Comparison of ENCODE assay signal across 8 cellular contexts in the genomic region with DNA sequence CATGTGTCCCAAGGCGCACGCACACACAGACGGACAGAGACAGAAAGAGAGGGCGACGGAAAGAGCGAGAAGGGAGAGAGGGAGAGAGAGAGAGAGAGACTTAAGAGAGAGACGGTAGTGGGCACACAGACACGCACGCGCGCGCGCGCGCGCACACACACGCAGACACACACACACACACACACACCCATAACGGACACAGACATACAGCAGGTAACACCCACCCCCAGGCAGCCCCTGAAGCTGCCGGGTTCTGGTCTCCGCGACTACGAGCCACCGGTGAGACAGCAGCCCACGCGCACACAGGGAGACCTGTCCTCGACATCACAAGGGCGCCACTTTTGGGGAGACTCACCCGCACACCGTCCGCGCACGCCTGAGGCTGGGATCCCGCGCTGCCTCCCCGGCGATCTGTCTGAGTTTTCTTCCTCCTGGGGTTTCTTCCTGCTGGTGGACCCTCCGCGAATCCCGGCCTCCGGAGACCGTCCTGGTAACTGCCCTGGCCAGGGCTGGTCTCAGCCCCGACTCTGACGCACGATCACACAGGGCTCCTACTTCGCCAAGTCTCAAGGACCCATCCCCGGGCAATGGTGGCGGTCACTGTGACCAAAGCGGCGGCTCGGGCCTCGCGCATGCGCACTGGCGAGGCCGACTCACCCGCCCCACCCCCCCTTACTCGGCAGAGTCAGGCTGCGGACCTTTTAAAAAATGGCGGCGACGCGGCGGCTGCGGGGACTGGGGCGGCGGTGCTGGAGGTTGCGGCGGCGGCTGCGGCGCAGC.
DNase-seq lines count a peak whose midpoint lies in the region; ATAC-seq lines count a peak whose summit lies in the region.
"Not testable (repeated sequence)": the region's sequence is repeated elsewhere in the genome, so short reads cannot be mapped to it uniquely, and the experiment has no call there.

No MANE protein-coding gene starts in this region.

- H3K4me3 Mint-ChIP-seq in stimulated activated naive CD8-positive, alpha-beta T cell treated with anti-CD3 and anti-CD28 coated beads, Interleukin-15, amount 100 ng/mL, for 72 hours: peak overlapping the region; percentile 87 to 93

- DNase-seq in Caki2 (ENCODE audit: low read depth) (peak; percentile 2), SW480 (ENCODE audit: low spot score) (peak; percentile 2), islet precursor cell (peak; percentile 40), posterior cingulate gyrus (peak in 8 of 10 donors; percentile 8 to 91 (median 41))
- DNase-seq in activated naive CD4-positive, alpha-beta T cell treated with Interleukin-2 at 50 U/mL for 16 hours: peak; percentile 61
- DNase-seq in effector CD4-positive, alpha-beta T cell: peak; percentile 2
- peak in 1 of 2 donors; percentile 30 for DNase-seq in stimulated activated naive CD8-positive, alpha-beta T cell treated with anti-CD3 and anti-CD28 coated beads, Interleukin-15, amount 100 ng/mL, for 72 hours

- in situ Hi-C loops in Caki2 (cut with HindIII; ENCODE audit: low pct_unique_long_range_greater_than_20kb, low sequenced_read_pairs): not testable (repeated sequence)

- H3K27ac Mint-ChIP-seq in stimulated activated naive CD8-positive, alpha-beta T cell treated with anti-CD3 and anti-CD28 coated beads, Interleukin-15, amount 100 ng/mL, for 72 hours: peak overlapping the region; percentile 91 to 94

- H3K4me1 Mint-ChIP-seq in stimulated activated naive CD8-positive, alpha-beta T cell treated with anti-CD3 and anti-CD28 coated beads, Interleukin-15, amount 100 ng/mL, for 72 hours: not testable (repeated sequence)

- ATAC-seq in HG03095 (IDR thresholded peaks at IDR 0.05; ENCODE audit: unreplicated experiment): peak; percentile 72
- ATAC-seq in stimulated activated naive CD8-positive, alpha-beta T cell treated with anti-CD3 and anti-CD28 coated beads, Interleukin-15, amount 100 ng/mL, for 72 hours: peak; percentile 79

- intact Hi-C loops in posterior cingulate gyrus (cut with DNase I): not testable (repeated sequence)

- not testable (repeated sequence) for H3K9me3 Mint-ChIP-seq in stimulated activated naive CD8-positive, alpha-beta T cell treated with anti-CD3 and anti-CD28 coated beads, Interleukin-15, amount 100 ng/mL, for 72 hours

- not testable (repeated sequence) for H3K27me3 Mint-ChIP-seq in stimulated activated naive CD8-positive, alpha-beta T cell treated with anti-CD3 and anti-CD28 coated beads, Interleukin-15, amount 100 ng/mL, for 72 hours
